Comparison of ENCODE assay signal across 10 cellular contexts in the genomic region with DNA sequence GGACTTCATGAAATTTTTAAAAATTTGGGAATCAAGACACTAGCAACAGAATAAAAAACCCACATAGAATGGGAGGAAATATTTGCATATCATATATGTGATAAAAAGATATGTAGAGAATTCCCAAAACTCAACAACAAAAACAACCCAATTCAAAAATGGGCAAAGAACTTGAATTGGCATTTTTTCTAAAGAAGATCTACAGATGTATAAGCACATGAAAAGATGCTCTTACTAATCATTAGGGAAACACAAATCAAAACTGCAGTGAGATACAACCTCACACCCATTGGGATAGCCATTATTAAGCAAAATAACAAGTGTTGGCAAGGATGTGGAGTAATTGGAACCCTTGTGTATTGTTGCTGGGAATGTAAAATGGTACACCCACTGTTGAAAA. TPM values are rescaled to one million over a fixed set of nuclear protein-coding genes. Genes with fewer than 3 reads are reported as not detected.
"Had no signal": no experiment of that assay in that cellular context is flagged by ENCODE, and none has a peak within 500 bp of the region (broad histone marks: within the 10 kb centered on the region; RNA-seq: fewer than 3 reads in every experiment).

No MANE protein-coding gene starts in this region.

- H3K4me3 ChIP-seq: K562 had no signal

- DNase-seq: IMR-90, KBM-7, KG1 had no signal

- H3K4me2 ChIP-seq: KMS-11 had no signal

- FAIRE-seq: HepG2, HTR-8/SVneo, K562 had no signal

- ATAC-seq: HepG2, K562 had no signal

- H3K9ac ChIP-seq: KMS-11 had no signal

- H3K27ac ChIP-seq: HL-60, KMS-11 had no signal

RNA-seq across cellular contexts. Expression of gene LCTL, which starts 10.1 kb away (rescaled TPM):
- total RNA-seq: HT-29, K562 had no signal
- polyA plus RNA-seq: IgD-negative memory B cell had no signal
